Comparison of ENCODE assay signal across 11 cellular contexts in the genomic region with DNA sequence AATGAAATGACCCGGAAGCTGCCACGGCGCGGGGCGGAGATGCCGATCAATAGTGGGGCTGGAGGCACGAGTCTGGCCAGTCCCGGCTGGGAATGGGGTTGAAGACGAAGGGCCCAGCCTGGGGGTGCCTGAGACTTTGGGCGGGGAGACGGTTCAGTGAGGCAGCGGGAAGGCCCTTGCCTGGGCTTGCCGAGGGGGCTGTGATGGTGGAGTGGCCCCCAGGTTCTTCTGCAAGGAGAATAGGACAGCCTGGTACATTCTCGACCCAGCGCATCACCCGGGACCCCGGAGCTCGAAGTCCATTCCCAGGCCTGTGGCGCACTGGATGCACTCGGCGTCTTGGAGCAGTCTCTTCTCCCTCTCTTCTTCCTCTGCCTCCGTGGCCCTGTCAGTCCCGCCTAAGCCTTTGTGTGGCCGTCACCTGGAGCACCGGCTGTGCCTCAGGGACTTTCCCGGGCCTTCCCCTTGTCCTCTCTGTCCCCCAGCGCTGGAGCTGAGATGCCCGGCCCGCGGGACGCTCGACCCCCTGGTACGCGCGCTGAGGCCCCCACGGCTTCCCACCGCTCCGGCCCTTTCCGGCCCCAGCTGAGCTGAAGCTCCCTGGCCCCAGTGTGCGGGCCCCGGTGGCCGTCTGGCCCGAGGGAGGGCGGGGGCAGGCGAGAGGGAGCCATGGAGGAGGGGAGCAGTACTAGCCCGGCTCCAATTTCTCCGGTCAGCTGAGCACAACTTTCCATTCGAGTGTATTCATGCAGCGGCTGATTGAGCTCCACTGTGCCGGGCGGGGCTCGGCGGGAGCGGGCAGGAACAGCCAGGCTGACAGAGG. TPM values are rescaled to one million over a fixed set of nuclear protein-coding genes. Genes with fewer than 3 reads are reported as not detected.
A peak's percentile ranks its signal among the peaks of the same experiment; 100 is the strongest.
DNase-seq lines count a peak whose midpoint lies in the region; ATAC-seq lines count a peak whose summit lies in the region.
"Had no signal": no experiment of that assay in that cellular context is flagged by ENCODE, and none has a peak within 500 bp of the region (broad histone marks: within the 10 kb centered on the region; RNA-seq: fewer than 3 reads in every experiment).

No MANE protein-coding gene starts in this region.

- H3K4me1 ChIP-seq in mesendoderm (ENCODE audit: control insufficient read depth, low read depth, low read length) = peaks cover 11% of the 10 kb centered on the region

- H3K27ac ChIP-seq in mesendoderm (ENCODE audit: low read depth, low read length) = no peak overlapping the region
- H3K27ac ChIP-seq: epithelial cell of prostate had no signal

- H3K9ac ChIP-seq in mesendoderm (ENCODE audit: low read length) = peak overlapping the region; percentile 29

- no peak overlapping the region for H2BK120ac ChIP-seq in mesendoderm (ENCODE audit: low read depth, low read length)

- no peaks in the 10 kb centered on the region for H3K79me2 ChIP-seq in mesendoderm (ENCODE audit: control insufficient read depth, insufficient read depth, low read length)

- peaks cover 62% of the 10 kb centered on the region for H3K27me3 ChIP-seq in mesendoderm (ENCODE audit: insufficient read depth, low read length, poor library complexity)

- peak overlapping the region; percentile 32 for H3K4me2 ChIP-seq in mesendoderm (ENCODE audit: low read length)

- H3K4me3 ChIP-seq in mesendoderm (ENCODE audit: low read length) = no peak overlapping the region

- no peaks in the 10 kb centered on the region for H3K79me1 ChIP-seq in mesendoderm (ENCODE audit: low read length)

- no peak overlapping the region for H4K8ac ChIP-seq in mesendoderm (ENCODE audit: low read depth, low read length)

- no peak overlapping the region for H4K5ac ChIP-seq in mesendoderm (ENCODE audit: low read length)

- peak; percentile 50 for DNase-seq in AG08395 (ENCODE audit: low spot score)
- peak; percentile 54 for DNase-seq in HK-2 (ENCODE audit: unreplicated experiment)
- peak; percentile 90 for DNase-seq in ecto neural progenitor cell (ENCODE audit: low spot score)
- peak; percentile 74 for DNase-seq in mesendoderm
- no peak for DNase-seq in NCI-H187 treated with DMSO at 0.1 percent for 48 hours (lab: John Stamatoyannopoulos, UW)
- DNase-seq in hepatic stellate cell (ENCODE audit: low spot score) = no peak
- DNase-seq: MV-4-11, SHP77 treated with DMSO at 0.1 percent for 48 hours had no signal

- H2BK5ac ChIP-seq in mesendoderm (ENCODE audit: low read length) = no peak overlapping the region

- no peak overlapping the region for H3K4ac ChIP-seq in mesendoderm (ENCODE audit: low read depth, low read length)

- no CpG with 5 or more reads among the region's 54 CpGs for WGBS in mesendoderm (ENCODE audit: extremely low coverage, insufficient coverage, low lambda C conversion rate)

- peak overlapping the region; percentile 56 for H3K56ac ChIP-seq in mesendoderm (ENCODE audit: low read length)

- H2BK15ac ChIP-seq in mesendoderm (replicated peaks; ENCODE audit: low read depth) = no peak overlapping the region

- no peak overlapping the region for H2AK5ac ChIP-seq in mesendoderm (ENCODE audit: low read length)

- no peak overlapping the region for H3K18ac ChIP-seq in mesendoderm (ENCODE audit: low read length)

- no peaks in the 10 kb centered on the region for H3K36me3 ChIP-seq in mesendoderm (ENCODE audit: control insufficient read depth, insufficient read depth, low read length)

- no peak overlapping the region for H3K23ac ChIP-seq in mesendoderm (ENCODE audit: low read length)

- ATAC-seq in GM18873 (IDR thresholded peaks at IDR 0.05; ENCODE audit: low FRiP score, unreplicated experiment) (no peak), HG03039 (IDR thresholded peaks at IDR 0.05; ENCODE audit: unreplicated experiment) (no peak)

RNA-seq across cellular contexts. Expression of a gene that starts 8.0 kb away (rescaled TPM):
- 1.3 TPM for polyA plus RNA-seq in mesendoderm (2013, experiment 1 of 2)
- polyA plus RNA-seq in mesendoderm (2013, experiment 2 of 2) = 1.1 TPM

RNA-seq across cellular contexts. Expression of a gene that starts 59.7 kb away (rescaled TPM):
- 1.1 TPM for polyA plus RNA-seq in mesendoderm (2013, experiment 1 of 2)
- polyA plus RNA-seq in mesendoderm (2013, experiment 2 of 2) = 1.0 TPM

Comparison
In these comparisons a context has a peak if more than half of its experiments do, and no peak if none do; other contexts are left out.
1. DNase-seq: peak in AG08395 (single experiment), HK-2 (single experiment), ecto neural progenitor cell (single experiment) and mesendoderm (single experiment); none in NCI-H187 treated with DMSO at 0.1 percent for 48 hours (single experiment) and hepatic stellate cell (single experiment).